In the genomic region with DNA sequence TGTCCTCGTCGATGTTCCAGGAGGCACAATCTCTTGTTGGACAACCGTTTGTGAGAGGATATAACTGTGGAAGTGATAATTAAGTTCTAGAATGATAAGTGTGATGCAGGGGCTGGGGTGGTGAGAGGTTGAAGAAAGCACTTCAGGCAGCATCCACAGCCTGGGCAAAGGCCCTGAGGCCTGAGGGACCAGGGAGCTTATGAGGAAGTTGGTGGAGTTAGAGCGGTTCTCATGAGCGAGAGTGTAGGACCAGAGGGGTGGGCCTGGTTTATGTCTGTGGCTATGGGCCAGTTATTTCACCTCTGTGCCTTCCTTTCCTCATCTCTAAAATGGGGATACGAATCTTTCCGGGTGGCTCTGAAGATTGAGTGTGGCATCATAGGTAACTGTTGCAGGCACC, we compare ENCODE assay signal across 20 cellular contexts. TPM values are rescaled to one million over a fixed set of nuclear protein-coding genes. Genes with fewer than 3 reads are reported as not detected.
DNase-seq lines count a peak whose midpoint lies in the region; ATAC-seq, FAIRE-seq and TF ChIP-seq lines count a peak whose summit lies in the region.
"Had no signal": no experiment of that assay in that cellular context is flagged by ENCODE, and none has a peak within 500 bp of the region (broad histone marks: within the 10 kb centered on the region; RNA-seq: fewer than 3 reads in every experiment).

No MANE protein-coding gene starts in this region.

- BruUV-seq in K562 (replicated peaks; lab: Mats Ljungman, UMichigan), result no TSS peak

- intact Hi-C loops in K562 (cut with micrococcal nuclease), result no loop called here
- intact Hi-C loops in left cardiac atrium (cut with DNase I), result no loop called here

- CTCF ChIA-PET in K562 (lab: Yijun Ruan, JAX; ENCODE audit: low intra/inter-chr PET ratio), result no interaction called here

- H2AFZ ChIP-seq in K562 (ENCODE audit: low read depth, low read length) (no peak overlapping the region), hepatocyte (no peak overlapping the region), osteoblast (ENCODE audit: low read length) (no peak overlapping the region)
- H2AFZ ChIP-seq: GM23248 had no signal

- TF ChIP-seq POLR2A in K562 (conservative IDR thresholded peaks at IDR 0.05), result no peak

- no peak overlapping the region for H3K9ac ChIP-seq in K562 (ENCODE audit: insufficient read depth in 1 of 2, low read depth in 2 of 2, low read length in 2 of 2)
- H3K9ac ChIP-seq: GM23248 had no signal

- DNase-seq in K562 (ENCODE audit: extremely low read depth in 1 of 4, low spot score in 3 of 4), result no peak
- DNase-seq in hepatocyte (ENCODE audit: low spot score), result no peak
- peak; percentile 56 for DNase-seq in osteoblast (ENCODE audit: insufficient read length, low spot score, missing footprints)
- no peak for DNase-seq in left cardiac atrium
- no peak for DNase-seq in midbrain (lab: John Stamatoyannopoulos, UW)
- DNase-seq: ACHN; BE2C; C1 segment of cervical spinal cord; CD4-positive, CD25-positive, alpha-beta regulatory T cell; CD8-positive, alpha-beta memory T cell; COR-L47; DMS 273 treated with DMSO at 0.1 percent for 48 hours; DND-41; EL; GM23248 had no signal

- H4K20me1 ChIP-seq in K562 (replicated peaks; ENCODE audit: control insufficient read depth, insufficient read depth, low read length) (no peaks in the 10 kb centered on the region), hepatocyte (ENCODE audit: insufficient read depth, poor library complexity, severe bottlenecking) (no peaks in the 10 kb centered on the region), osteoblast (ENCODE audit: insufficient read depth, low read length) (no peaks in the 10 kb centered on the region)

- POLR2A ChIA-PET in K562 (lab: Yijun Ruan, JAX), result interaction anchor here (1.6 kb wide), 1 partner anchor 59 kb away, joined by 4 read pairs; a partner anchor contains a TSS

- no peaks in the 10 kb centered on the region for H3K9me3 ChIP-seq in K562 (replicated peaks; ENCODE audit: control insufficient read depth, insufficient read depth, low read depth, low read length)
- no peaks in the 10 kb centered on the region for H3K9me3 ChIP-seq in hepatocyte (ENCODE audit: low read depth)
- H3K9me3 ChIP-seq in osteoblast (ENCODE audit: low read depth, low read length), result no peaks in the 10 kb centered on the region
- H3K9me3 ChIP-seq: BE2C, HAP-1 had no signal

- FAIRE-seq in K562 (lab: Jason Lieb, UNC), result no peak
- FAIRE-seq: A204.1, GM12878 had no signal

- H3K79me2 ChIP-seq in K562 (ENCODE audit: control insufficient read depth, insufficient read depth, low read length) (no peaks in the 10 kb centered on the region), hepatocyte (peaks cover 4% of the 10 kb centered on the region), osteoblast (ENCODE audit: insufficient read depth, low read length) (no peaks in the 10 kb centered on the region)

- ATAC-seq in K562 (no peak), left cardiac atrium (no peak), HG02678 (IDR thresholded peaks at IDR 0.05; ENCODE audit: unreplicated experiment) (no peak)
- ATAC-seq: GM12878 had no signal

- H3K4me2 ChIP-seq in K562 (ENCODE audit: insufficient read depth, low read length) (no peak overlapping the region), hepatocyte (no peak overlapping the region), osteoblast (ENCODE audit: insufficient read depth, low read length) (no peak overlapping the region)

- peaks cover 0 to 17% of the 10 kb centered on the region in 2 experiments; a peak in 3 of 5 replicates for H3K4me1 ChIP-seq in K562 (replicated peaks in 1 of 2; ENCODE audit: control insufficient read depth in 2 of 2, insufficient read depth in 2 of 2, low read length in 2 of 2)
- H3K4me1 ChIP-seq in hepatocyte (ENCODE audit: insufficient read depth), result no peaks in the 10 kb centered on the region
- H3K4me1 ChIP-seq in osteoblast (ENCODE audit: insufficient read depth, low read length), result no peaks in the 10 kb centered on the region
- H3K4me1 ChIP-seq: BE2C, HAP-1 had no signal

- WGBS in K562 (ENCODE audit: insufficient coverage, low coverage, missing lambda C conversion rate), result 60% methylated on average over 7 of the region's 7 CpGs
- 87% methylated on average over 7 of the region's 7 CpGs for WGBS in hepatocyte (ENCODE audit: low lambda C conversion rate, missing lambda C conversion rate)

- no peak overlapping the region for H3K27ac ChIP-seq in K562 (ENCODE audit: extremely low read depth, low read depth, low read length)
- H3K27ac ChIP-seq in hepatocyte, result peak overlapping the region; percentile 60
- H3K27ac ChIP-seq in osteoblast (ENCODE audit: low read depth, low read length), result no peak overlapping the region
- H3K27ac ChIP-seq: GM23248, HL-60 had no signal

- H3K9me1 ChIP-seq in K562 (ENCODE audit: control insufficient read depth, insufficient read depth, low read length), result no peaks in the 10 kb centered on the region

- TF ChIP-seq CTCF in K562 (IDR thresholded peaks at IDR 0.05 in 2 of 3, conservative IDR thresholded peaks at IDR 0.05 in 1 of 3; ENCODE audit: insufficient read depth in 2 of 3, low read depth in 1 of 3, low read length in 3 of 3) (no peak), hepatocyte (IDR thresholded peaks at IDR 0.05; ENCODE audit: poor library complexity) (no peak), osteoblast (IDR thresholded peaks at IDR 0.05; ENCODE audit: extremely low read depth, low read depth, low read length) (no peak)

- in situ Hi-C loops in K562 (cut with MboI), result no loop called here

- H3K27me3 ChIP-seq in K562 (ENCODE audit: control insufficient read depth in 2 of 2, insufficient read depth in 2 of 2, low read length in 2 of 2), result no peaks in the 10 kb centered on the region
- H3K27me3 ChIP-seq in hepatocyte, result no peaks in the 10 kb centered on the region
- no peaks in the 10 kb centered on the region for H3K27me3 ChIP-seq in osteoblast (ENCODE audit: insufficient read depth, low read length)
- H3K27me3 ChIP-seq: BE2C had no signal

- no peak for TF ChIP-seq RAD21 in K562 (CRISPR knock-in tag; conservative IDR thresholded peaks at IDR 0.05 in 1 of 2, IDR thresholded peaks at IDR 0.05 in 1 of 2)

- no peak for TF ChIP-seq EP300 in K562 (IDR thresholded peaks at IDR 0.05; ENCODE audit: low read length)

- no peaks in the 10 kb centered on the region for H3K36me3 ChIP-seq in K562 (ENCODE audit: control insufficient read depth, insufficient read depth, low read length)
- no peaks in the 10 kb centered on the region for H3K36me3 ChIP-seq in hepatocyte (replicated peaks; ENCODE audit: insufficient read depth, low read depth)
- H3K36me3 ChIP-seq in osteoblast (ENCODE audit: insufficient read depth, low read length), result no peaks in the 10 kb centered on the region
- H3K36me3 ChIP-seq: BE2C, HAP-1 had no signal

- H3K4me3 ChIP-seq in K562 (no peak overlapping the region), hepatocyte (no peak overlapping the region), osteoblast (ENCODE audit: insufficient read depth, low read length) (no peak overlapping the region)
- H3K4me3 ChIP-seq: GM12878, GM23248, HAP-1 had no signal

- H3K9me2 ChIP-seq in hepatocyte (replicated peaks; ENCODE audit: insufficient read depth), result no peaks in the 10 kb centered on the region

RNA-seq across cellular contexts. Expression of a gene that starts 2.7 kb away (rescaled TPM):
- 4.7 and 8.2 TPM in 2 replicates for total RNA-seq in K562 (2011; cell fraction: chromatin; rRNA removed; ENCODE audit: low replicate concordance)
- 2.5 and 2.9 TPM in 2 replicates for total RNA-seq in K562 (2011; cell fraction: nucleolus; rRNA removed)
- total RNA-seq in K562 (2011; cell fraction: nucleoplasm; rRNA removed), result 4.4 and 7.8 TPM in 2 replicates
- 0.77 and 1.1 TPM in 2 replicates for total RNA-seq in K562 (2014; rRNA removed)
- 0.22 and 0.29 TPM in 2 replicates for total RNA-seq in K562 (2014; rRNA removed; fragmentation: Illumina TruSeq; extraction: Trizol)
- total RNA-seq in K562 (2015; rRNA removed; fragmentation: Illumina TruSeq; extraction: Trizol), result 0.40 and 0.57 TPM in 2 replicates
- total RNA-seq in K562 (2021), result 3.1 and 3.6 TPM in 2 replicates
- polyA plus RNA-seq in K562 (2011; rRNA removed), result 0.54 and 1.3 TPM in 2 replicates
- polyA plus RNA-seq in K562 (2011; cell fraction: cytosol; rRNA removed), result 0.74 and 0.97 TPM in 2 replicates
- 3.4 and 4.4 TPM in 2 replicates for polyA plus RNA-seq in K562 (2011; cell fraction: nucleus; rRNA removed)
- 1.9 and 3.0 TPM in 2 replicates for polyA plus RNA-seq in K562 (2012)
- 1.9 and 2.0 TPM in 2 replicates for polyA plus RNA-seq in K562 (2014; fragmentation: Illumina TruSeq; extraction: Trizol)
- polyA plus RNA-seq in K562 (2014; fragmentation: Nextera tagmentation; extraction: Ambion mirVana), result under 1 TPM; 0.13 to 0.14 TPM
- polyA plus RNA-seq in K562 (2014; rRNA removed), result 1.3 and 2.2 TPM in 2 replicates
- 0.32 and 0.51 TPM in 2 replicates for polyA minus RNA-seq in K562 (2011; rRNA and poly(A)+ RNA removed)
- polyA minus RNA-seq in K562 (2011; cell fraction: cytosol; rRNA and poly(A)+ RNA removed), result 0.48 and 0.64 TPM in 2 replicates
- polyA minus RNA-seq in K562 (2011; cell fraction: nucleus; rRNA and poly(A)+ RNA removed), result 0.67 and 0.78 TPM in 2 replicates
- total RNA-seq in hepatocyte, result 5.1 and 7.0 TPM in 2 replicates
- polyA plus RNA-seq in hepatocyte, result 19.1 and 19.3 TPM in 2 replicates
- total RNA-seq in osteoblast, result 1.1 and 1.2 TPM in 2 replicates
- 1 to 10 TPM; 2.4 to 2.7 TPM for total RNA-seq in left cardiac atrium

RNA-seq across cellular contexts. Expression of a gene that starts 12.3 kb away (rescaled TPM):
- 7.1 and 19.3 TPM in 2 replicates for total RNA-seq in K562 (2011; cell fraction: chromatin; rRNA removed; ENCODE audit: low replicate concordance)
- total RNA-seq in K562 (2011; cell fraction: nucleolus; rRNA removed), result 10.7 and 13.4 TPM in 2 replicates
- total RNA-seq in K562 (2011; cell fraction: nucleoplasm; rRNA removed), result 11.1 and 15.0 TPM in 2 replicates
- 2.0 and 2.4 TPM in 2 replicates for total RNA-seq in K562 (2014; rRNA removed)
- total RNA-seq in K562 (2014; rRNA removed; fragmentation: Illumina TruSeq; extraction: Trizol), result 0.55 and 0.64 TPM in 2 replicates
- 0.75 and 1.2 TPM in 2 replicates for total RNA-seq in K562 (2015; rRNA removed; fragmentation: Illumina TruSeq; extraction: Trizol)
- 2.8 and 3.8 TPM in 2 replicates for total RNA-seq in K562 (2021)
- 2.5 and 5.3 TPM in 2 replicates for polyA plus RNA-seq in K562 (2011; rRNA removed)
- 2.9 and 4.7 TPM in 2 replicates for polyA plus RNA-seq in K562 (2011; cell fraction: cytosol; rRNA removed)
- polyA plus RNA-seq in K562 (2011; cell fraction: nucleus; rRNA removed), result 23.9 and 40.4 TPM in 2 replicates
- polyA plus RNA-seq in K562 (2012), result 2.3 and 14.7 TPM in 2 replicates
- 3.6 and 3.7 TPM in 2 replicates for polyA plus RNA-seq in K562 (2014; fragmentation: Illumina TruSeq; extraction: Trizol)
- polyA plus RNA-seq in K562 (2014; fragmentation: Nextera tagmentation; extraction: Ambion mirVana), result under 1 TPM; 0.24 to 0.29 TPM
- polyA plus RNA-seq in K562 (2014; rRNA removed), result 3.8 and 5.7 TPM in 2 replicates
- polyA minus RNA-seq in K562 (2011; rRNA and poly(A)+ RNA removed), result 0.63 and 0.72 TPM in 2 replicates
- 0.67 and 1.4 TPM in 2 replicates for polyA minus RNA-seq in K562 (2011; cell fraction: cytosol; rRNA and poly(A)+ RNA removed)
- 3.9 and 4.9 TPM in 2 replicates for polyA minus RNA-seq in K562 (2011; cell fraction: nucleus; rRNA and poly(A)+ RNA removed)
- total RNA-seq in hepatocyte, result 4.1 and 6.7 TPM in 2 replicates
- polyA plus RNA-seq in hepatocyte, result 59.7 and 76.9 TPM in 2 replicates
- 12.3 and 15.6 TPM in 2 replicates for total RNA-seq in osteoblast
- 10 to 100 TPM; 15.6 to 20.1 TPM for total RNA-seq in left cardiac atrium

RNA-seq across cellular contexts. Expression of a gene that starts 18.2 kb away (rescaled TPM):
- 248 and 538 TPM in 2 replicates for total RNA-seq in K562 (2011; cell fraction: chromatin; rRNA removed; ENCODE audit: low replicate concordance)
- total RNA-seq in K562 (2011; cell fraction: nucleolus; rRNA removed), result 297 and 325 TPM in 2 replicates
- total RNA-seq in K562 (2011; cell fraction: nucleoplasm; rRNA removed), result 309 and 310 TPM in 2 replicates
- total RNA-seq in K562 (2014; rRNA removed), result 52.5 and 59.7 TPM in 2 replicates
- total RNA-seq in K562 (2014; rRNA removed; fragmentation: Illumina TruSeq; extraction: Trizol), result 28.6 and 40.4 TPM in 2 replicates
- total RNA-seq in K562 (2015; rRNA removed; fragmentation: Illumina TruSeq; extraction: Trizol), result 27.5 and 29.0 TPM in 2 replicates
- 78.7 and 79.9 TPM in 2 replicates for total RNA-seq in K562 (2021)
- polyA plus RNA-seq in K562 (2011; rRNA removed), result 122 and 125 TPM in 2 replicates
- 110 and 158 TPM in 2 replicates for polyA plus RNA-seq in K562 (2011; cell fraction: cytosol; rRNA removed)
- polyA plus RNA-seq in K562 (2011; cell fraction: nucleus; rRNA removed), result 536 and 714 TPM in 2 replicates
- 72.7 and 146 TPM in 2 replicates for polyA plus RNA-seq in K562 (2012)
- 81.8 and 90.8 TPM in 2 replicates for polyA plus RNA-seq in K562 (2014; fragmentation: Illumina TruSeq; extraction: Trizol)
- polyA plus RNA-seq in K562 (2014; fragmentation: Nextera tagmentation; extraction: Ambion mirVana), result 10 to 100 TPM; 19.4 to 31.0 TPM
- 106 and 136 TPM in 2 replicates for polyA plus RNA-seq in K562 (2014; rRNA removed)
- 50.8 and 83.2 TPM in 2 replicates for polyA minus RNA-seq in K562 (2011; rRNA and poly(A)+ RNA removed)
- polyA minus RNA-seq in K562 (2011; cell fraction: cytosol; rRNA and poly(A)+ RNA removed), result 30.2 and 31.0 TPM in 2 replicates
- 90.1 and 104 TPM in 2 replicates for polyA minus RNA-seq in K562 (2011; cell fraction: nucleus; rRNA and poly(A)+ RNA removed)
- total RNA-seq in hepatocyte, result 59.6 and 69.5 TPM in 2 replicates
- polyA plus RNA-seq in hepatocyte, result 67.7 and 74.7 TPM in 2 replicates
- 86.5 and 97.5 TPM in 2 replicates for total RNA-seq in osteoblast
- total RNA-seq in left cardiac atrium, result 10 to 100 TPM; 52.3 to 61.1 TPM

RNA-seq across cellular contexts. Expression of a gene that starts 18.3 kb away (rescaled TPM):
- 40.6 and 53.3 TPM in 2 replicates for total RNA-seq in K562 (2011; cell fraction: chromatin; rRNA removed; ENCODE audit: low replicate concordance)
- 26.7 and 35.2 TPM in 2 replicates for total RNA-seq in K562 (2011; cell fraction: nucleolus; rRNA removed)
- 33.7 and 52.6 TPM in 2 replicates for total RNA-seq in K562 (2011; cell fraction: nucleoplasm; rRNA removed)
- total RNA-seq in K562 (2014; rRNA removed) (15.9 and 20.8 TPM in 2 replicates), K562 (2014; rRNA removed; fragmentation: Illumina TruSeq; extraction: Trizol) (8.4 and 9.5 TPM in 2 replicates), K562 (2015; rRNA removed; fragmentation: Illumina TruSeq; extraction: Trizol) (11.8 and 11.9 TPM in 2 replicates), K562 (2021) (16.9 and 20.3 TPM in 2 replicates), hepatocyte (37.0 and 38.3 TPM in 2 replicates), osteoblast (36.2 and 46.7 TPM in 2 replicates), left cardiac atrium (10 to 100 TPM; 34.5 to 36.2 TPM)
- polyA plus RNA-seq in K562 (2011; rRNA removed) (10.5 and 11.2 TPM in 2 replicates), K562 (2014; fragmentation: Illumina TruSeq; extraction: Trizol) (18.7 and 20.6 TPM in 2 replicates), K562 (2014; fragmentation: Nextera tagmentation; extraction: Ambion mirVana) (1 to 10 TPM; 1.9 to 3.8 TPM), K562 (2014; rRNA removed) (14.8 and 15.1 TPM in 2 replicates), hepatocyte (59.8 and 80.0 TPM in 2 replicates)
- 13.1 and 28.0 TPM in 2 replicates for polyA plus RNA-seq in K562 (2011; cell fraction: cytosol; rRNA removed)
- polyA plus RNA-seq in K562 (2011; cell fraction: nucleus; rRNA removed), result 11.2 and 20.3 TPM in 2 replicates
- polyA plus RNA-seq in K562 (2012), result 18.1 and 29.3 TPM in 2 replicates
- 15.7 and 26.0 TPM in 2 replicates for polyA minus RNA-seq in K562 (2011; rRNA and poly(A)+ RNA removed)
- polyA minus RNA-seq in K562 (2011; cell fraction: cytosol; rRNA and poly(A)+ RNA removed), result 22.6 and 27.9 TPM in 2 replicates
- polyA minus RNA-seq in K562 (2011; cell fraction: nucleus; rRNA and poly(A)+ RNA removed), result 12.1 and 15.5 TPM in 2 replicates

RNA-seq across cellular contexts. Expression of a gene that starts 59.4 kb away (rescaled TPM):
- total RNA-seq in K562 (2011; cell fraction: chromatin; rRNA removed; ENCODE audit: low replicate concordance), result 195 and 197 TPM in 2 replicates
- 52.9 and 55.0 TPM in 2 replicates for total RNA-seq in K562 (2011; cell fraction: nucleolus; rRNA removed)
- total RNA-seq in K562 (2011; cell fraction: nucleoplasm; rRNA removed), result 112 and 180 TPM in 2 replicates
- 21.7 and 24.0 TPM in 2 replicates for total RNA-seq in K562 (2014; rRNA removed)
- total RNA-seq in K562 (2014; rRNA removed; fragmentation: Illumina TruSeq; extraction: Trizol), result 15.3 and 16.2 TPM in 2 replicates
- total RNA-seq in K562 (2015; rRNA removed; fragmentation: Illumina TruSeq; extraction: Trizol), result 18.4 and 20.8 TPM in 2 replicates
- total RNA-seq in K562 (2021), result 27.4 and 37.5 TPM in 2 replicates
- 28.8 and 31.9 TPM in 2 replicates for polyA plus RNA-seq in K562 (2011; rRNA removed)
- polyA plus RNA-seq in K562 (2011; cell fraction: cytosol; rRNA removed), result 15.3 and 19.5 TPM in 2 replicates
- 159 and 162 TPM in 2 replicates for polyA plus RNA-seq in K562 (2011; cell fraction: nucleus; rRNA removed)
- 26.9 and 43.0 TPM in 2 replicates for polyA plus RNA-seq in K562 (2012)
- polyA plus RNA-seq in K562 (2014; fragmentation: Illumina TruSeq; extraction: Trizol), result 27.3 and 31.0 TPM in 2 replicates
- 1 to 10 TPM; 4.1 to 4.6 TPM for polyA plus RNA-seq in K562 (2014; fragmentation: Nextera tagmentation; extraction: Ambion mirVana)
- 41.6 and 42.4 TPM in 2 replicates for polyA plus RNA-seq in K562 (2014; rRNA removed)
- polyA minus RNA-seq in K562 (2011; rRNA and poly(A)+ RNA removed), result 26.0 and 41.0 TPM in 2 replicates
- 7.2 and 8.1 TPM in 2 replicates for polyA minus RNA-seq in K562 (2011; cell fraction: cytosol; rRNA and poly(A)+ RNA removed)
- polyA minus RNA-seq in K562 (2011; cell fraction: nucleus; rRNA and poly(A)+ RNA removed), result 21.1 and 50.1 TPM in 2 replicates
- 17.8 and 20.2 TPM in 2 replicates for total RNA-seq in hepatocyte
- 30.6 and 31.4 TPM in 2 replicates for polyA plus RNA-seq in hepatocyte
- 14.4 and 15.6 TPM in 2 replicates for total RNA-seq in osteoblast
- 10 to 100 TPM; 23.7 to 25.4 TPM for total RNA-seq in left cardiac atrium
